ENCODE assay signal across 18 cellular contexts in the genomic region with DNA sequence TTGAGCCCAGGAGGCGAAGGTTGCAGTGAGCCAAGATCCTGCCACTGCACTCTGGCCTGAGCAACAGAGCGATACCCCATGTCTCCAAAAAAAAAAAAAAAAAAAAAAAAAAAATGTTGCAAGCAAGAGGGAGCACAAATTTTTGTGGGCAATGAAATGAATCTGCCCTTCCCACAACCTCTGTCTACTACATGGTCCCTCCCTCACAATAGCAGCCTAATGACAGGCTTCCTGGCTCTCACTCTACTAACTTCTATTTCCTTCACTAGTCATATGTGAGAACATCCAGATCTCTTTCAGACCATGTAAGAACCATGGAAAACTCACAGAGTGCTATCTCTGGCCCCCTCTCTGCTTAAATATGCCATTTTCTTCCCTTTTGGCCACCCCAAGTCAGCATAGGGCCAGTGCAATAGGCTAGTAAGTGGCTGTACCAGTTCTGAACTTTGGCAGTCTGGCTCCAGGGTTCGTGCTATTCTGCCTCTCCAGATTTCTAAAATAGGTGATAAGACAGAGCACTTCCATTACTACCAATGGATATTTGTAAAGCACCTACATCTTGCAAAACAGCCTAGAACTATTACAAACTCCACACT. TPM values are rescaled to one million over a fixed set of nuclear protein-coding genes. Genes with fewer than 3 reads are reported as not detected.
A peak's percentile ranks its signal among the peaks of the same experiment; 100 is the strongest.
DNase-seq lines count a peak whose midpoint lies in the region; ATAC-seq and TF ChIP-seq lines count a peak whose summit lies in the region.
"Had no signal": no experiment of that assay in that cellular context is flagged by ENCODE, and none has a peak within 500 bp of the region (broad histone marks: within the 10 kb centered on the region; RNA-seq: fewer than 3 reads in every experiment).

No MANE protein-coding gene starts in this region.

- peaks cover 53% of the 10 kb centered on the region for H3K4me1 Mint-ChIP-seq in activated CD8-positive, alpha-beta memory T cell treated with anti-CD3 and anti-CD28 coated beads, Interleukin-2, amount 10 ng/mL, durations not matched to agents 7 days and 5 days

- peak overlapping the region; percentile 31 for H3K4me2 ChIP-seq in skeletal muscle satellite cell (ENCODE audit: low read length)

- H3K27ac Mint-ChIP-seq in activated CD8-positive, alpha-beta memory T cell treated with anti-CD3 and anti-CD28 coated beads, Interleukin-2, amount 10 ng/mL, durations not matched to agents 7 days and 5 days, result no peak overlapping the region
- H3K27ac Mint-ChIP-seq: endodermal cell had no signal

- BruUV-seq in A673 (replicated peaks; lab: Mats Ljungman, UMichigan), result no TSS peak

- H3K27ac ChIP-seq in heart right ventricle (peak overlapping the region in 2 of 10 donors; percentile 25 to 31), foreskin keratinocyte (no peak overlapping the region), A673 (ENCODE audit: low read depth, low read length, poor library complexity, severe bottlenecking) (no peak overlapping the region)
- H3K27ac ChIP-seq: body of pancreas, Peyer's patch, thoracic aorta had no signal

- peak; percentile 27 for ATAC-seq in activated CD8-positive, alpha-beta memory T cell treated with anti-CD3 and anti-CD28 coated beads, Interleukin-2, amount 10 ng/mL, durations not matched to agents 7 days and 5 days
- ATAC-seq in heart right ventricle (peak in 7 of 8 donors; percentile 8 to 70 (median 64)), foreskin keratinocyte (no peak)
- ATAC-seq: body of pancreas, HepG2 had no signal

- no peak overlapping the region for H3K4me3 Mint-ChIP-seq in activated CD8-positive, alpha-beta memory T cell treated with anti-CD3 and anti-CD28 coated beads, Interleukin-2, amount 10 ng/mL, durations not matched to agents 7 days and 5 days
- H3K4me3 Mint-ChIP-seq: endodermal cell had no signal

- no peak for DNase-seq in activated CD8-positive, alpha-beta memory T cell treated with anti-CD3 and anti-CD28 coated beads, Interleukin-2, amount 10 ng/mL, durations not matched to agents 7 days and 5 days
- no peak for DNase-seq in activated CD8-positive, alpha-beta memory T cell treated with anti-CD3 and anti-CD28 coated beads, Interleukin-2, amount 50 U/mL, for 4 hours
- DNase-seq in SW480 (ENCODE audit: low spot score), result peak; percentile 2
- no peak for DNase-seq in heart right ventricle
- no peak for DNase-seq in foreskin keratinocyte
- no peak for DNase-seq in A673 (ENCODE audit: low spot score)
- DNase-seq in stimulated activated CD4-positive, alpha-beta T cell treated with anti-CD3 and anti-CD28 coated beads, Interleukin-4, amount 100 ng/mL, for 1 hour, result no peak
- DNase-seq: activated CD4-positive, alpha-beta T cell treated with anti-CD3 and anti-CD28 coated beads for 4 hours; body of pancreas; endodermal cell; glutamatergic neuron; NCI-H1417 treated with DMSO at 0.1 percent for 48 hours; NCI-H446 treated with DMSO at 0.1 percent for 48 hours; Peyer's patch; T-helper 1 cell had no signal

- CTCF ChIA-PET in activated CD8-positive, alpha-beta memory T cell treated with anti-CD3 and anti-CD28 coated beads, Interleukin-2, amount 10 ng/mL, durations not matched to agents 7 days and 5 days (lab: Charles Lee), result interaction anchor here (0.6 kb wide), 1 partner anchor 505 kb away, joined by 3 read pairs; no protein-coding TSS in a partner anchor
- CTCF ChIA-PET in A673 (lab: Charles Lee), result no interaction called here

- WGBS in heart right ventricle, 2 donors, result 73 to 86% methylated on average over 3 of the region's 3 CpGs

- H3K27me3 ChIP-seq in heart right ventricle (no peaks in the 10 kb centered on the region), skeletal muscle satellite cell (ENCODE audit: control insufficient read depth, insufficient read depth, low read length) (no peaks in the 10 kb centered on the region), foreskin keratinocyte (no peaks in the 10 kb centered on the region), A673 (replicated peaks; ENCODE audit: insufficient read depth, low read depth, low read length, poor library complexity) (no peaks in the 10 kb centered on the region)
- H3K27me3 ChIP-seq: body of pancreas, Peyer's patch had no signal

- POLR2A ChIA-PET in A673 (lab: Charles Lee; ENCODE audit: low non-redundant PET), result no interaction called here

- peaks cover 6 to 99% (median 58%) of the 10 kb centered on the region in 9 donors for H3K4me1 ChIP-seq in heart right ventricle
- H3K4me1 ChIP-seq in skeletal muscle satellite cell (ENCODE audit: control insufficient read depth, insufficient read depth, low read length), result peaks cover 49% of the 10 kb centered on the region
- peaks cover 6% of the 10 kb centered on the region for H3K4me1 ChIP-seq in foreskin keratinocyte
- H3K4me1 ChIP-seq in A673 (ENCODE audit: insufficient read depth, low read length, poor library complexity, severe bottlenecking), result peaks cover 27% of the 10 kb centered on the region

- H3K36me3 ChIP-seq in heart right ventricle (no peaks in the 10 kb centered on the region), skeletal muscle satellite cell (ENCODE audit: insufficient read depth, low read length) (no peaks in the 10 kb centered on the region), A673 (ENCODE audit: insufficient read depth, low read length, poor library complexity, severe bottlenecking) (no peaks in the 10 kb centered on the region)
- H3K36me3 ChIP-seq: Peyer's patch, thoracic aorta had no signal

- no peaks in the 10 kb centered on the region for H3K27me3 Mint-ChIP-seq in activated CD8-positive, alpha-beta memory T cell treated with anti-CD3 and anti-CD28 coated beads, Interleukin-2, amount 10 ng/mL, durations not matched to agents 7 days and 5 days

- TF ChIP-seq CTCF in heart right ventricle (IDR thresholded peaks at IDR 0.05), result no peak
- no peak for TF ChIP-seq CTCF in foreskin keratinocyte (conservative IDR thresholded peaks at IDR 0.05)
- TF ChIP-seq CTCF in A673 (conservative IDR thresholded peaks at IDR 0.05; ENCODE audit: low read depth, low read length), result no peak

- H3K9me3 ChIP-seq in heart right ventricle, result no peaks in the 10 kb centered on the region
- no peaks in the 10 kb centered on the region for H3K9me3 ChIP-seq in skeletal muscle satellite cell (replicated peaks; ENCODE audit: low read length)
- H3K9me3 ChIP-seq in A673 (ENCODE audit: low read depth, low read length, poor library complexity, severe bottlenecking), result no peaks in the 10 kb centered on the region
- H3K9me3 ChIP-seq: body of pancreas, Peyer's patch, thoracic aorta had no signal

- H3K4me3 ChIP-seq in heart right ventricle (no peak overlapping the region), skeletal muscle satellite cell (ENCODE audit: low read length) (no peak overlapping the region), A673 (ENCODE audit: low read depth, low read length, poor library complexity, severe bottlenecking) (no peak overlapping the region)
- H3K4me3 ChIP-seq: body of pancreas, Peyer's patch, thoracic aorta had no signal

- no peaks in the 10 kb centered on the region for H3K9me3 Mint-ChIP-seq in activated CD8-positive, alpha-beta memory T cell treated with anti-CD3 and anti-CD28 coated beads, Interleukin-2, amount 10 ng/mL, durations not matched to agents 7 days and 5 days (ENCODE audit: low read depth)
- H3K9me3 Mint-ChIP-seq: endodermal cell had no signal

- no peak overlapping the region for H3K9ac ChIP-seq in skeletal muscle satellite cell (ENCODE audit: low read depth, low read length)

- H3K36me3 Mint-ChIP-seq in activated CD8-positive, alpha-beta memory T cell treated with anti-CD3 and anti-CD28 coated beads, Interleukin-2, amount 10 ng/mL, durations not matched to agents 7 days and 5 days, result peaks cover 32% of the 10 kb centered on the region

- intact Hi-C loops in heart right ventricle (cut with DNase I) (loop anchor here in 3 of 10 donors (10.0 kb wide), 5 partner anchors 88 to 1038 kb away; partner anchors contain the start of genes BBS10 (in 1 of the 3), KRR1 (in 1 of the 3) and NAP1L1 (in 1 of the 3)), A673 (cut with micrococcal nuclease; ENCODE audit: unreplicated experiment) (loop anchor here (10.0 kb wide), 1 partner anchor 468 kb away; the partner anchor contains the start of gene NAP1L1)

RNA-seq across cellular contexts. Expression of gene OSBPL8, which starts 7.1 kb away (rescaled TPM):
- total RNA-seq in activated CD8-positive, alpha-beta memory T cell treated with anti-CD3 and anti-CD28 coated beads, Interleukin-2, amount 10 ng/mL, durations not matched to agents 7 days and 5 days, result 100 to 1,000 TPM; 104 to 112 TPM
- total RNA-seq in heart right ventricle, result 10 to 100 TPM; 25.5 to 50.0 (median 37.0) TPM
- 1 to 10 TPM; 5.6 to 7.3 TPM for polyA plus RNA-seq in heart right ventricle
- 61.2 and 83.7 TPM in 2 replicates for total RNA-seq in skeletal muscle satellite cell (2012; rRNA removed)
- total RNA-seq in foreskin keratinocyte, result 47.0 and 48.8 TPM in 2 replicates
- polyA plus RNA-seq in foreskin keratinocyte, result 5.8 and 6.2 TPM in 2 replicates
- 79.5 and 86.1 TPM in 2 replicates for total RNA-seq in A673 (2021)
